In genomic region chr12:116194935-116195431, GRCh38 we compare ENCODE assay signal across 10 cellular contexts.
DNase-seq lines count a peak whose midpoint lies in the region; ATAC-seq and TF ChIP-seq lines count a peak whose summit lies in the region.
"Had no signal": no experiment of that assay in that cellular context is flagged by ENCODE, and none has a peak within 500 bp of the region (broad histone marks: within the 10 kb centered on the region; RNA-seq: fewer than 3 reads in every experiment).

No MANE protein-coding gene starts in this region.

- no peak overlapping the region for H3K56ac ChIP-seq in H9 (ENCODE audit: insufficient read length, low read depth, low read length)

- no peak for TF ChIP-seq POLR2A in uterus (IDR thresholded peaks at IDR 0.05)

- H3K79me1 ChIP-seq in H9 (ENCODE audit: insufficient read depth, low read depth, low read length, poor library complexity, severe bottlenecking): peaks cover 8% of the 10 kb centered on the region

- H4K91ac ChIP-seq in H9 (ENCODE audit: insufficient read length, low read depth, low read length): no peak overlapping the region

- H3K9me3 Mint-ChIP-seq in H9: no peaks in the 10 kb centered on the region
- H3K9me3 Mint-ChIP-seq in activated naive CD4-positive, alpha-beta T cell treated with anti-CD3 and anti-CD28 coated beads, Interleukin-2, amount 50 U/mL, for 72 hours: no peaks in the 10 kb centered on the region

- no peak overlapping the region for H2AK5ac ChIP-seq in H9 (ENCODE audit: insufficient read length, low read length)

- no peaks in the 10 kb centered on the region for H4K20me1 ChIP-seq in H9 (ENCODE audit: control insufficient read depth, insufficient read depth, insufficient read length)
- no peaks in the 10 kb centered on the region for H4K20me1 ChIP-seq in OCI-LY1 (ENCODE audit: insufficient read depth, low read length)

- CTCF ChIA-PET in A673 (lab: Charles Lee): no interaction called here

- H3K4me1 Mint-ChIP-seq in H9: peaks cover 8 to 14% of the 10 kb centered on the region in 2 experiments; a peak in 3 of 4 replicates

- no TSS peak for BruUV-seq in A673 (replicated peaks; lab: Mats Ljungman, UMichigan)

- H2BK120ac ChIP-seq in H9 (ENCODE audit: low read depth, low read length, poor library complexity, severe bottlenecking): no peak overlapping the region

- H3K27ac ChIP-seq in H9 (ENCODE audit: insufficient read length, low read depth, low read length): no peak overlapping the region
- H3K27ac ChIP-seq in OCI-LY1 (ENCODE audit: low read depth, low read length, poor library complexity, severe bottlenecking): no peak overlapping the region
- no peak overlapping the region for H3K27ac ChIP-seq in A673 (ENCODE audit: low read depth, low read length, poor library complexity, severe bottlenecking)
- H3K27ac ChIP-seq in uterus: no peak overlapping the region
- H3K27ac ChIP-seq: epithelial cell of prostate, thoracic aorta had no signal

- H3K9me3 ChIP-seq in H9 (ENCODE audit: control insufficient read depth, low read depth, low read length) (no peaks in the 10 kb centered on the region), OCI-LY1 (ENCODE audit: low read length) (no peaks in the 10 kb centered on the region), A673 (ENCODE audit: low read depth, low read length, poor library complexity, severe bottlenecking) (no peaks in the 10 kb centered on the region), uterus (no peaks in the 10 kb centered on the region)
- H3K9me3 ChIP-seq: thoracic aorta had no signal

- no peak overlapping the region for H3K4me3 Mint-ChIP-seq in H9

- no peak overlapping the region for H2BK20ac ChIP-seq in H9 (ENCODE audit: low read depth, low read length, poor library complexity, severe bottlenecking)

- H3K36me3 ChIP-seq in OCI-LY1 (ENCODE audit: insufficient read depth, low read length) (no peaks in the 10 kb centered on the region), A673 (ENCODE audit: insufficient read depth, low read length, poor library complexity, severe bottlenecking) (no peaks in the 10 kb centered on the region), uterus (no peaks in the 10 kb centered on the region)
- H3K36me3 ChIP-seq: thoracic aorta had no signal

- intact Hi-C loops in A673 (cut with micrococcal nuclease; ENCODE audit: unreplicated experiment): no loop called here
- intact Hi-C loops in uterus (cut with DNase I; ENCODE audit: low total_unique reads): no loop called here

- no peaks in the 10 kb centered on the region for H3K27me3 Mint-ChIP-seq in H9 (ENCODE audit: low read depth)

- H3K4me3 ChIP-seq in OCI-LY1 (ENCODE audit: low read depth, low read length, poor library complexity, severe bottlenecking) (no peak overlapping the region), A673 (ENCODE audit: low read depth, low read length, poor library complexity, severe bottlenecking) (no peak overlapping the region), uterus (no peak overlapping the region)
- H3K4me3 ChIP-seq: thoracic aorta had no signal

- POLR2A ChIA-PET in A673 (lab: Charles Lee; ENCODE audit: low non-redundant PET): no interaction called here

- no peak overlapping the region for H2BK12ac ChIP-seq in H9 (ENCODE audit: insufficient read length, low read depth, low read length)

- H2BK5ac ChIP-seq in H9 (ENCODE audit: insufficient read length, low read length): no peak overlapping the region

- H3K4me2 ChIP-seq in H9 (ENCODE audit: insufficient read depth, insufficient read length, low read length) (no peak overlapping the region), OCI-LY1 (ENCODE audit: low read length) (peak overlapping the region; percentile 3; the same call in 1 of the 2 replicates)

- no CpG with 5 or more reads among the region's 3 CpGs for WGBS in H9 (ENCODE audit: extremely low coverage, insufficient read length, low lambda C conversion rate)

- no peak overlapping the region for H4K5ac ChIP-seq in H9 (ENCODE audit: insufficient read length, low read depth, low read length)

- no peak overlapping the region for H3K9ac ChIP-seq in H9 (ENCODE audit: extremely low read depth, insufficient read length, low read length)
- no peak overlapping the region for H3K9ac ChIP-seq in OCI-LY1 (ENCODE audit: low read length)

- H3K9me2 ChIP-seq in OCI-LY1 (ENCODE audit: low read depth, low read length): no peaks in the 10 kb centered on the region

- TF ChIP-seq CTCF in GM13977 (IDR thresholded peaks at IDR 0.05; ENCODE audit: extremely low read depth, insufficient read depth, missing control alignments) (peak; percentile 33), H9 (conservative IDR thresholded peaks at IDR 0.05) (0 out of 3 replicates have a peak, but pooled peaks have one; percentile 24), OCI-LY1 (IDR thresholded peaks at IDR 0.05; ENCODE audit: low read length) (peak; percentile 18; the same call in 1 of the 2 replicates), A673 (conservative IDR thresholded peaks at IDR 0.05; ENCODE audit: low read depth, low read length) (no peak), uterus (IDR thresholded peaks at IDR 0.05) (no peak)

- ATAC-seq in activated naive CD4-positive, alpha-beta T cell treated with anti-CD3 and anti-CD28 coated beads, Interleukin-2, amount 50 U/mL, for 72 hours: peak; percentile 97 to 99

- peaks cover 3% of the 10 kb centered on the region; the same call in 1 of the 2 replicates for H3K79me2 ChIP-seq in H9 (ENCODE audit: insufficient read depth, low read length)
- no peaks in the 10 kb centered on the region for H3K79me2 ChIP-seq in OCI-LY1 (ENCODE audit: insufficient read depth, low read length)

- no peaks in the 10 kb centered on the region for H3K23me2 ChIP-seq in H9 (ENCODE audit: insufficient read length, low read depth, low read length, poor library complexity, severe bottlenecking)

- no peaks in the 10 kb centered on the region for H3F3A ChIP-seq in OCI-LY1 (ENCODE audit: insufficient read depth, low read length)

- in situ Hi-C loops in GM13977 (cut with MboI; ENCODE audit: low pct_unique_long_range_greater_than_20kb, low sequenced_read_pairs, unreplicated experiment): no loop called here

- H3K18ac ChIP-seq in H9 (ENCODE audit: insufficient read length, low read depth, low read length): no peak overlapping the region

- H2BK15ac ChIP-seq in H9 (ENCODE audit: low read depth, low read length): no peak overlapping the region

- no peak overlapping the region for H3T11ph ChIP-seq in H9 (ENCODE audit: low read length)

- H3K4me1 ChIP-seq in H9 (ENCODE audit: insufficient read depth, low read length) (no peaks in the 10 kb centered on the region), OCI-LY1 (ENCODE audit: insufficient read depth, low read length, severe bottlenecking) (peaks cover 17% of the 10 kb centered on the region), A673 (ENCODE audit: insufficient read depth, low read length, poor library complexity, severe bottlenecking) (peaks cover 39% of the 10 kb centered on the region), uterus (peaks cover 0 to 5% of the 10 kb centered on the region in 2 donors)

- DNase-seq in GM13977 (ENCODE audit: low spot score) (peak; percentile 51), H9 (no peak), A673 (ENCODE audit: low spot score) (no peak), uterus (no peak), NCI-H2029 treated with DMSO at 0.1 percent for 48 hours (lab: John Stamatoyannopoulos, UW) (no peak)
- DNase-seq in activated naive CD4-positive, alpha-beta T cell treated with anti-CD3 and anti-CD28 coated beads, Interleukin-2, amount 50 U/mL, for 72 hours (ENCODE audit: low spot score in 2 of 2): peak; percentile 62 to 65
- DNase-seq in stimulated activated CD8-positive, alpha-beta memory T cell treated with anti-CD3 and anti-CD28 coated beads, Interleukin-4, amount 100 ng/mL, for 4 hours (ENCODE audit: low read depth in 2 of 2, low spot score in 1 of 2): peak; percentile 9 to 32

- no peak overlapping the region for H2AFZ ChIP-seq in H9 (ENCODE audit: low read length)
- H2AFZ ChIP-seq in OCI-LY1 (ENCODE audit: low read length): no peak overlapping the region

- no peaks in the 10 kb centered on the region for H3K36me3 Mint-ChIP-seq in H9 (ENCODE audit: insufficient read depth in 1 of 3, low read depth in 3 of 3)
- peaks cover 0 to 5% of the 10 kb centered on the region in 2 donors for H3K36me3 Mint-ChIP-seq in activated naive CD4-positive, alpha-beta T cell treated with anti-CD3 and anti-CD28 coated beads, Interleukin-2, amount 50 U/mL, for 72 hours

- no peak overlapping the region for H4K8ac ChIP-seq in H9 (replicated peaks; ENCODE audit: insufficient read length, low read depth, low read length)

- H3K27me3 ChIP-seq in H9 (ENCODE audit: insufficient read depth, low read length) (no peaks in the 10 kb centered on the region), OCI-LY1 (ENCODE audit: insufficient read depth, low read length) (no peaks in the 10 kb centered on the region), A673 (replicated peaks; ENCODE audit: insufficient read depth, low read depth, low read length, poor library complexity) (no peaks in the 10 kb centered on the region), uterus (no peaks in the 10 kb centered on the region)

- no peak overlapping the region for H3K23ac ChIP-seq in H9 (ENCODE audit: insufficient read length, low read depth, low read length)

- H3K14ac ChIP-seq in H9 (ENCODE audit: insufficient read depth, low read length): no peak overlapping the region

- H3K27ac Mint-ChIP-seq in H9: peak overlapping the region in 2 of 3 experiments; percentile 17 to 68; a peak in 3 of 7 replicates
- peak overlapping the region; percentile 65 to 77 for H3K27ac Mint-ChIP-seq in activated naive CD4-positive, alpha-beta T cell treated with anti-CD3 and anti-CD28 coated beads, Interleukin-2, amount 50 U/mL, for 72 hours

- H3K4ac ChIP-seq in H9 (ENCODE audit: low read depth, low read length): no peak overlapping the region

Comparison
In these comparisons a context has a peak if more than half of its experiments do, and no peak if none do; other contexts are left out.
1. DNase-seq: peak in GM13977 (single experiment), activated naive CD4-positive, alpha-beta T cell treated with anti-CD3 and anti-CD28 coated beads, Interleukin-2, amount 50 U/mL, for 72 hours (2 of 2) and stimulated activated CD8-positive, alpha-beta memory T cell treated with anti-CD3 and anti-CD28 coated beads, Interleukin-4, amount 100 ng/mL, for 4 hours (2 of 2); none in H9 (single experiment), A673 (single experiment), uterus (0 of 2) and NCI-H2029 treated with DMSO at 0.1 percent for 48 hours (single experiment).
2. CTCF ChIP-seq: peak in GM13977 (single experiment), H9 (single experiment) and OCI-LY1 (single experiment); none in A673 (single experiment) and uterus (0 of 4).